In genomic region chr20:8600907-8601541, GRCh38 we compare ENCODE assay signal across 7 cellular contexts.
DNase-seq lines count a peak whose midpoint lies in the region; ATAC-seq and TF ChIP-seq lines count a peak whose summit lies in the region.
"Not testable (repeated sequence)": the region's sequence is repeated elsewhere in the genome, so short reads cannot be mapped to it uniquely, and the experiment has no call there.

No MANE protein-coding gene starts in this region.

- H3F3A ChIP-seq in PC-3 (ENCODE audit: low read length, unreplicated experiment) = not testable (repeated sequence)

- H3K27me3 Mint-ChIP-seq in effector memory CD8-positive, alpha-beta T cell; nephron (ENCODE audit: low read depth): not testable (repeated sequence)

- H3K36me3 Mint-ChIP-seq in effector memory CD8-positive, alpha-beta T cell (ENCODE audit: insufficient read depth); nephron (ENCODE audit: low read depth): not testable (repeated sequence)

- not testable (repeated sequence) for H3K27me3 ChIP-seq in PC-3 (ENCODE audit: low read length)

- intact Hi-C loops in PC-3 (cut with micrococcal nuclease) = not testable (repeated sequence)

- BruUV-seq in PC-3 (replicated peaks; lab: Mats Ljungman, UMichigan) = TSS peak; percentile 63

- peak overlapping the region; percentile 37 to 39 for H3K4me3 Mint-ChIP-seq in effector memory CD8-positive, alpha-beta T cell
- peak overlapping the region; percentile 82 to 91 (median 88) for H3K4me3 Mint-ChIP-seq in nephron

- H3K9me3 Mint-ChIP-seq in effector memory CD8-positive, alpha-beta T cell; nephron: not testable (repeated sequence)

- peaks cover 16 to 18% of the 10 kb centered on the region in 2 donors for H3K4me1 Mint-ChIP-seq in effector memory CD8-positive, alpha-beta T cell (ENCODE audit: low read depth in 2 of 2)
- peaks cover 13% of the 10 kb centered on the region for H3K4me1 Mint-ChIP-seq in nephron

- peak; percentile 8 for ATAC-seq in GM18517 (IDR thresholded peaks at IDR 0.05; ENCODE audit: unreplicated experiment)
- ATAC-seq in GM21786 (IDR thresholded peaks at IDR 0.05; ENCODE audit: unreplicated experiment) = peak; percentile 1
- peak; percentile 4 for ATAC-seq in HG03175 (IDR thresholded peaks at IDR 0.05; ENCODE audit: unreplicated experiment)
- peak; percentile 66 for ATAC-seq in PC-3
- ATAC-seq in effector memory CD8-positive, alpha-beta T cell (replicated peaks) = not testable (repeated sequence)

- not testable (repeated sequence) for H3K4me1 ChIP-seq in PC-3 (ENCODE audit: insufficient read depth, low read length)

- H3K36me3 ChIP-seq in PC-3 (ENCODE audit: low read depth, low read length) = not testable (repeated sequence)

- H3K4me2 ChIP-seq in PC-3 (ENCODE audit: low read length) = peak overlapping the region; percentile 74

- not testable (repeated sequence) for H3K9ac ChIP-seq in PC-3 (ENCODE audit: low read length)

- H3K9me3 ChIP-seq in PC-3 (ENCODE audit: low read length) = not testable (repeated sequence)

- not testable (repeated sequence) for TF ChIP-seq CTCF in PC-3 (conservative IDR thresholded peaks at IDR 0.05; ENCODE audit: low read depth, low read length); nephron (IDR thresholded peaks at IDR 0.05; ENCODE audit: unreplicated experiment in 3 of 3)

- CTCF ChIA-PET in PC-3 (lab: Charles Lee) = not testable (repeated sequence)

- H3K27ac ChIP-seq in PC-3 (ENCODE audit: low read length) = not testable (repeated sequence)

- POLR2A ChIA-PET in PC-3 (lab: Charles Lee; ENCODE audit: unreplicated experiment) = not testable (repeated sequence)

- H3K79me2 ChIP-seq in PC-3 (ENCODE audit: low read length) = not testable (repeated sequence)

- not testable (repeated sequence) for H3K9me2 ChIP-seq in PC-3 (replicated peaks; ENCODE audit: low read length)

- H4K20me1 ChIP-seq in PC-3 (ENCODE audit: low read length) = not testable (repeated sequence)

- peak; percentile 18 for DNase-seq in NCI-H146 treated with DMSO at 0.1 percent for 48 hours (lab: John Stamatoyannopoulos, UW; ENCODE audit: unreplicated experiment)
- not testable (repeated sequence) for DNase-seq in PC-3; effector memory CD8-positive, alpha-beta T cell

- H2AFZ ChIP-seq in PC-3 (ENCODE audit: low read length) = peak overlapping the region; percentile 80

- peak overlapping the region; percentile 66 for H3K4me3 ChIP-seq in PC-3 (ENCODE audit: low read length)

- peak overlapping the region; percentile 62 to 79 for H3K27ac Mint-ChIP-seq in effector memory CD8-positive, alpha-beta T cell
- H3K27ac Mint-ChIP-seq in nephron = peak overlapping the region; percentile 82 to 94 (median 88)
